ENCODE assay signal across 26 cellular contexts in genomic region chr19:16535381-16535780, GRCh38. TPM values are rescaled to one million over a fixed set of nuclear protein-coding genes. Genes with fewer than 3 reads are reported as not detected.
"Had no signal": no experiment of that assay in that cellular context is flagged by ENCODE, and none has a peak within 500 bp of the region (broad histone marks: within the 10 kb centered on the region; RNA-seq: fewer than 3 reads in every experiment).

No MANE protein-coding gene starts in this region.

- H3K27me3 ChIP-seq: heart left ventricle, ovary, right atrium auricular region, testis, tibial nerve had no signal

- H3K27ac ChIP-seq: coronary artery, heart left ventricle, ovary, right atrium auricular region, testis, tibial nerve had no signal

- H3K27me3 Mint-ChIP-seq: naive thymus-derived CD8-positive, alpha-beta T cell had no signal

- H3K4me3 Mint-ChIP-seq: naive thymus-derived CD8-positive, alpha-beta T cell had no signal

- H3K9me3 Mint-ChIP-seq: naive thymus-derived CD8-positive, alpha-beta T cell had no signal

- ATAC-seq: left lobe of liver; mucosa of descending colon; naive thymus-derived CD8-positive, alpha-beta T cell had no signal

- DNase-seq: central memory CD4-positive, alpha-beta T cell; effector CD4-positive, alpha-beta T cell; foreskin melanocyte; heart left ventricle; hippocampal formation; islet precursor cell; mammary epithelial cell; mucosa of descending colon; naive thymus-derived CD8-positive, alpha-beta T cell; ovary; small intestine; stimulated activated CD4-positive, alpha-beta T cell treated with anti-CD3 and anti-CD28 coated beads, Interleukin-12 subunit alpha, Interleukin-12 subunit beta, amount 100 ng/mL, for 4 hours; stimulated activated naive CD4-positive, alpha-beta T cell treated with Interleukin-2 at 50 U/mL for 16 hours; testis had no signal

- H3K9me3 ChIP-seq: heart left ventricle, mucosa of descending colon, ovary, right atrium auricular region, testis, tibial nerve had no signal

- H3K4me3 ChIP-seq: coronary artery, heart left ventricle, mucosa of descending colon, ovary, right atrium auricular region, testis, tibial nerve had no signal

- FAIRE-seq: small intestine had no signal

RNA-seq across cellular contexts. Expression of gene CALR3, which starts 39.4 kb away (rescaled TPM):
- total RNA-seq: chondrocyte; dermis microvascular lymphatic vessel endothelial cell; glomerular endothelial cell; heart left ventricle; left lobe of liver; lower leg skin; mammary epithelial cell; mucosa of descending colon; naive thymus-derived CD8-positive, alpha-beta T cell; ovary; posterior vena cava; right atrium auricular region; subcutaneous adipose tissue; tibial nerve; ureter had no signal
- polyA plus RNA-seq: heart left ventricle; mammary epithelial cell; naive thymus-derived CD8-positive, alpha-beta T cell; neural cell; ovary; small intestine had no signal
